1 cellular context compared by ENCODE assay signal in the genomic region with DNA sequence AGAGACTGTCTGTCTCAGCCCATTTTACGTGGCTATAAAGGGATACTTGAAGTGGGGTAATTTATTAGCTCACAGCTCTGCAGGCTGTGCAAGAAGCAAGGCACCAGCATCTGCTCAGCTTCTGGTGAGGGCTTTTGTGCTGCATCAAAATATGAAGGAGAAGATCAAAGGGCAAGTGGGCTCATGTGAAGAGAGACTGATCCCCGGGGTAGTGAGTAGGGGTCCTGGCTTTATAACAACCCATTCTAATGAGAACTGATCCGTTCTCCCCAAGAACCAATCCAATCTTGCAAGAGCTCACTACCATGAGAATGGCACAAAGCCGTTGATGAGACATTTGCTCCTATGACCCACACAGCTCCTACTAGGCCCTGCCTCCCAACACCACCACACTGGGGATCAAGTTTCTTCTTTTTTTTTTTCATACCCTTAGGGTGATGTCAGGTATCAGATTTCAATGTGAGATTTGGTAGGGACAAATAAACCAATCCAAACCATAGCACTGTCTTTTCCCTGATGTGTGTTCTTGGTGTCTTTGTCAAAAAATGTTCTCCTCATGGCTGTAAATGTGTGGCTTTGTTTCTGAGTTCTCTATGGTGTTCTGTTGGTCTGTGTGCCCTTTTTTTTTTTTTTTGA.
TF ChIP-seq lines count a peak whose summit lies in the region.

No MANE protein-coding gene starts in this region.

TF ChIP-seq in SK-N-SH, 30 proteins besides CTCF, POLR2A, EP300 and RAD21 (continued from another document):
- no peak for TF ChIP-seq ZBTB33 (IDR thresholded peaks at IDR 0.05; ENCODE audit: borderline replicate concordance, low read depth)
- TF ChIP-seq, protein P1, sequence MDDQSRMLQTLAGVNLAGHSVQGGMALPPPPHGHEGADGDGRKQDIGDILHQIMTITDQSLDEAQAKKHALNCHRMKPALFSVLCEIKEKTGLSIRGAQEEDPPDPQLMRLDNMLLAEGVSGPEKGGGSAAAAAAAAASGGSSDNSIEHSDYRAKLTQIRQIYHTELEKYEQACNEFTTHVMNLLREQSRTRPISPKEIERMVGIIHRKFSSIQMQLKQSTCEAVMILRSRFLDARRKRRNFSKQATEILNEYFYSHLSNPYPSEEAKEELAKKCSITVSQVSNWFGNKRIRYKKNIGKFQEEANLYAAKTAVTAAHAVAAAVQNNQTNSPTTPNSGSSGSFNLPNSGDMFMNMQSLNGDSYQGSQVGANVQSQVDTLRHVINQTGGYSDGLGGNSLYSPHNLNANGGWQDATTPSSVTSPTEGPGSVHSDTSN (IDR thresholded peaks at IDR 0.05), result no peak
- no peak for TF ChIP-seq NRF1 (IDR thresholded peaks at IDR 0.05; ENCODE audit: low read depth, low read length)
- TF ChIP-seq TCF12 (IDR thresholded peaks at IDR 0.05), result peak; percentile 35; the same call in 1 of the 2 replicates
- TF ChIP-seq RCOR1 (IDR thresholded peaks at IDR 0.05; ENCODE audit: low read length), result no peak
- no peak for TF ChIP-seq RFX5 (IDR thresholded peaks at IDR 0.05; ENCODE audit: low read length)
